16 cellular contexts compared by ENCODE assay signal in the genomic region with DNA sequence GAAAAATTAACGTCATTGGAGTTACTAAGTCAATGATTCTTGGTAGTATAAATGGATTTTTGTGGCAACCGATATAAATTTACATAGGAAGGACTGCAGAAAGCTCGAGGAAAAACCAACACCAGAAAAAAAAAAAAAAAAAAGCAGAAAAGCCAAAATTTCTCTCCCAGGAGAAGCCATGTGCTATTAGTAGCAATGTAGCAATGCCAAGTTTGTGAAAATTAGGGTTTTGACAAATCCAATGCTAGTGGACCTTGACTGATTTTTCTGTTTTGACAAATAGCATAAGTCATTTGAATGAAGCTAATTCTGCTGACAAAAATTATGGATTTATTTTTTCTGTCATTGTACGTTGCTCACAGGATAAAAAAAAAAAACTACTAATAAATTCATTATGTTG.
"Had no signal": no experiment of that assay in that cellular context is flagged by ENCODE, and none has a peak within 500 bp of the region (broad histone marks: within the 10 kb centered on the region; RNA-seq: fewer than 3 reads in every experiment).

No MANE protein-coding gene starts in this region.

- H3K27ac ChIP-seq: epithelial cell of prostate, foreskin keratinocyte, transverse colon had no signal

- H3K9me3 Mint-ChIP-seq: activated CD4-positive, alpha-beta T cell treated with anti-CD3 and anti-CD28 coated beads, Interleukin-2, amount 10 ng/mL, durations not matched to agents 7 days and 5 days; activated naive CD4-positive, alpha-beta T cell treated with anti-CD3 and anti-CD28 coated beads for 36 hours; activated T-cell treated with anti-CD3 and anti-CD28 coated beads, Interleukin-2, amount 50 U/mL, for 4 hours; dendritic cell treated with granulocyte-macrophage colony-stimulating factor and Interleukin-4, amounts not matched to agents 40 ng/mL and 50 ng/mL, for 4 days; effector memory CD8-positive, alpha-beta T cell; T-helper 1 cell treated with Interleukin-12 subunit alpha and Interleukin-12 subunit beta and Interleukin-4 antibody, amounts not matched to agents 30 μg/mL and 1 μg/mL, for 36 hours had no signal

- H3K27ac Mint-ChIP-seq: activated CD4-positive, alpha-beta T cell treated with anti-CD3 and anti-CD28 coated beads, Interleukin-2, amount 10 ng/mL, durations not matched to agents 7 days and 5 days; activated CD8-positive, alpha-beta T cell treated with anti-CD3 and anti-CD28 coated beads, Interleukin-2, amount 10 ng/mL, durations not matched to agents 7 days and 5 days; activated naive CD4-positive, alpha-beta T cell treated with anti-CD3 and anti-CD28 coated beads for 36 hours; dendritic cell treated with granulocyte-macrophage colony-stimulating factor and Interleukin-4, amounts not matched to agents 40 ng/mL and 50 ng/mL, for 4 days; effector memory CD8-positive, alpha-beta T cell; progenitor cell of endocrine pancreas; T-helper 1 cell treated with Interleukin-12 subunit alpha and Interleukin-12 subunit beta and Interleukin-4 antibody, amounts not matched to agents 30 μg/mL and 1 μg/mL, for 36 hours had no signal

- H3K4me1 ChIP-seq: foreskin keratinocyte had no signal

- H3K9me3 ChIP-seq: transverse colon had no signal

- H3K27me3 Mint-ChIP-seq: activated CD4-positive, alpha-beta T cell treated with anti-CD3 and anti-CD28 coated beads, Interleukin-2, amount 10 ng/mL, durations not matched to agents 7 days and 5 days; dendritic cell treated with granulocyte-macrophage colony-stimulating factor and Interleukin-4, amounts not matched to agents 40 ng/mL and 50 ng/mL, for 4 days; effector memory CD8-positive, alpha-beta T cell; progenitor cell of endocrine pancreas had no signal

- H3K36me3 ChIP-seq: transverse colon had no signal

- H3K4me1 Mint-ChIP-seq: neural crest cell had no signal

- ATAC-seq: activated CD4-positive, CD25-positive, alpha-beta regulatory T cell treated with anti-CD3 and anti-CD28 coated beads, Interleukin-2, amount 50 U/mL, for 24 hours; activated CD8-positive, alpha-beta T cell treated with anti-CD3 and anti-CD28 coated beads, Interleukin-2, amount 10 ng/mL, durations not matched to agents 7 days and 5 days; activated T-cell treated with anti-CD3 and anti-CD28 coated beads, Interleukin-2, amount 50 U/mL, for 4 hours; effector memory CD8-positive, alpha-beta T cell; foreskin keratinocyte; stimulated activated naive CD8-positive, alpha-beta T cell treated with anti-CD3 and anti-CD28 coated beads, Interleukin-15, Interleukin-2, amounts not matched to agents 100 U/mL and 50 U/mL, for 24 hours had no signal

- DNase-seq: effector memory CD8-positive, alpha-beta T cell; mammary epithelial cell had no signal

- H3K27me3 ChIP-seq: foreskin keratinocyte, transverse colon had no signal

- H3K4me3 ChIP-seq: SK-N-MC, transverse colon had no signal

- H3K4me3 Mint-ChIP-seq: activated CD4-positive, alpha-beta T cell treated with anti-CD3 and anti-CD28 coated beads, Interleukin-2, amount 10 ng/mL, durations not matched to agents 7 days and 5 days; activated CD8-positive, alpha-beta T cell treated with anti-CD3 and anti-CD28 coated beads, Interleukin-2, amount 10 ng/mL, durations not matched to agents 7 days and 5 days; activated naive CD4-positive, alpha-beta T cell treated with anti-CD3 and anti-CD28 coated beads for 36 hours; activated T-cell treated with anti-CD3 and anti-CD28 coated beads, Interleukin-2, amount 50 U/mL, for 4 hours; dendritic cell treated with granulocyte-macrophage colony-stimulating factor and Interleukin-4, amounts not matched to agents 40 ng/mL and 50 ng/mL, for 4 days; effector memory CD8-positive, alpha-beta T cell; neural crest cell; T-helper 1 cell treated with Interleukin-12 subunit alpha and Interleukin-12 subunit beta and Interleukin-4 antibody, amounts not matched to agents 30 μg/mL and 1 μg/mL, for 36 hours had no signal
